ENCODE assay signal across 8 cellular contexts in the genomic region with DNA sequence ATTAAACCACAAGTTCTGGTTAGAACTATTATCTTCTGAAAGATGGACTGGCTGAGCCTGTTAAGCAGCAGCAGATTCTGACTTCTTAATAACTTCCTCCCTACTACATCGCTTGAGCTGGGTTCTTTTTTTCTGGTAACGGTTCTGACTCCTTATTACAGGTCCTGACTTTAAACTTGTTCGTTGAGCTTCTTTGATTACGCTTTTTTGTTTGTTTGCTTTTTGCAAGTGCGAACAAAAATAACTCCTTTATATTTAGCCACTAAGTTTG. TPM values are rescaled to one million over a fixed set of nuclear protein-coding genes. Genes with fewer than 3 reads are reported as not detected.
A peak's percentile ranks its signal among the peaks of the same experiment; 100 is the strongest.
DNase-seq lines count a peak whose midpoint lies in the region; ATAC-seq, FAIRE-seq and TF ChIP-seq lines count a peak whose summit lies in the region.

No MANE protein-coding gene starts in this region.

- peak overlapping the region; percentile 98 to 99 for H3K4me3 Mint-ChIP-seq in activated T-cell treated with anti-CD3 and anti-CD28 coated beads, Interleukin-2, amount 50 U/mL, for 72 hours
- peak overlapping the region; percentile 99 for H3K4me3 Mint-ChIP-seq in activated naive CD8-positive, alpha-beta T cell treated with anti-CD3 and anti-CD28 coated beads, Interleukin-2, amount 10 ng/mL, durations not matched to agents 7 days and 5 days

- BruUV-seq in HepG2 (replicated peaks; lab: Mats Ljungman, UMichigan), result TSS peak; percentile 76

- H3K4me1 Mint-ChIP-seq in activated T-cell treated with anti-CD3 and anti-CD28 coated beads, Interleukin-2, amount 50 U/mL, for 72 hours (ENCODE audit: low read depth), result peaks cover 39% of the 10 kb centered on the region
- H3K4me1 Mint-ChIP-seq in activated naive CD8-positive, alpha-beta T cell treated with anti-CD3 and anti-CD28 coated beads, Interleukin-2, amount 10 ng/mL, durations not matched to agents 7 days and 5 days, result peaks cover 14% of the 10 kb centered on the region

- DNase-seq in activated T-cell treated with anti-CD3 and anti-CD28 coated beads, Interleukin-2, amount 50 U/mL, for 72 hours, result no peak
- no peak for DNase-seq in activated T-cell treated with anti-CD3 and anti-CD28 coated beads for 4 hours
- DNase-seq in activated naive CD8-positive, alpha-beta T cell treated with anti-CD3 and anti-CD28 coated beads, Interleukin-2, amount 10 ng/mL, durations not matched to agents 7 days and 5 days, result no peak
- no peak for DNase-seq in HepG2 (ENCODE audit: low spot score)
- DNase-seq in transverse colon, result no peak
- no peak for DNase-seq in DMS153 treated with DMSO at 0.1 percent for 48 hours (lab: John Stamatoyannopoulos, UW; ENCODE audit: unreplicated experiment)
- no peak for DNase-seq in GM19240 (ENCODE audit: insufficient read length, low spot score)
- no peak for DNase-seq in midbrain (lab: John Stamatoyannopoulos, UW)

- no peaks in the 10 kb centered on the region for H3K27me3 Mint-ChIP-seq in activated T-cell treated with anti-CD3 and anti-CD28 coated beads, Interleukin-2, amount 50 U/mL, for 72 hours (ENCODE audit: low read depth)
- no peaks in the 10 kb centered on the region for H3K27me3 Mint-ChIP-seq in activated naive CD8-positive, alpha-beta T cell treated with anti-CD3 and anti-CD28 coated beads, Interleukin-2, amount 10 ng/mL, durations not matched to agents 7 days and 5 days

- TF ChIP-seq RAD21 in HepG2 (CRISPR knock-in tag; IDR thresholded peaks at IDR 0.05), result no peak

- H3K36me3 ChIP-seq in HepG2 (replicated peaks in 1 of 2; ENCODE audit: control insufficient read depth in 1 of 2, insufficient read depth in 2 of 2, low read length in 2 of 2) (no peaks in the 10 kb centered on the region), transverse colon (no peaks in the 10 kb centered on the region)

- H3K4me2 ChIP-seq in HepG2 (ENCODE audit: low read depth, low read length), result peak overlapping the region; percentile 94

- no peaks in the 10 kb centered on the region; a peak in 1 of 5 replicates for H3K27me3 ChIP-seq in HepG2 (ENCODE audit: control insufficient read depth in 1 of 2, insufficient read depth in 2 of 2, low read length in 2 of 2)
- no peaks in the 10 kb centered on the region for H3K27me3 ChIP-seq in transverse colon

- H3K9me3 ChIP-seq in HepG2 (ENCODE audit: low read length), result no peaks in the 10 kb centered on the region
- H3K9me3 ChIP-seq in transverse colon, result no peaks in the 10 kb centered on the region

- TF ChIP-seq CTCF in HepG2 (CRISPR knock-in tag; IDR thresholded peaks at IDR 0.05) (no peak), transverse colon (IDR thresholded peaks at IDR 0.05) (no peak)

- no peaks in the 10 kb centered on the region for H3K9me3 Mint-ChIP-seq in activated T-cell treated with anti-CD3 and anti-CD28 coated beads, Interleukin-2, amount 50 U/mL, for 72 hours
- no peaks in the 10 kb centered on the region for H3K9me3 Mint-ChIP-seq in activated naive CD8-positive, alpha-beta T cell treated with anti-CD3 and anti-CD28 coated beads, Interleukin-2, amount 10 ng/mL, durations not matched to agents 7 days and 5 days

- intact Hi-C loops in HepG2 (cut with micrococcal nuclease; ENCODE audit: unreplicated experiment) (loop anchor here (2.0 to 10.0 kb wide), 2 partner anchors 118 to 266 kb away; no protein-coding TSS in a partner anchor), transverse colon (cut with DNase I; ENCODE audit: low total_unique reads) (loop anchor here (5.0 kb wide), 1 partner anchor 115 kb away; no protein-coding TSS in a partner anchor)

- TF ChIP-seq EP300 in HepG2 (IDR thresholded peaks at IDR 0.05; ENCODE audit: low read depth in 2 of 2, low read length in 2 of 2) (no peak), HepG2 (CRISPR knock-in tag; IDR thresholded peaks at IDR 0.05; ENCODE audit: borderline replicate concordance) (no peak), transverse colon (IDR thresholded peaks at IDR 0.05; ENCODE audit: low read depth) (no peak)

- H4K20me1 ChIP-seq in HepG2 (ENCODE audit: insufficient read depth, low read length), result no peaks in the 10 kb centered on the region

- in situ Hi-C loops in HepG2 (cut with HindIII; ENCODE audit: extremely low pct_ligation_motif_present, low pct_unique_long_range_greater_than_20kb) (no loop called here), transverse colon (cut with MboI; ENCODE audit: low pct_ligation_motif_present in 1 of 4, low pct_unique_long_range_greater_than_20kb in 1 of 4, low sequenced_read_pairs in 3 of 4) (no loop called here)

- ATAC-seq in activated T-cell treated with anti-CD3 and anti-CD28 coated beads, Interleukin-2, amount 50 U/mL, for 72 hours (replicated peaks in 1 of 2), result no peak
- no peak for ATAC-seq in activated naive CD8-positive, alpha-beta T cell treated with anti-CD3 and anti-CD28 coated beads, Interleukin-2, amount 10 ng/mL, durations not matched to agents 7 days and 5 days (ENCODE audit: low read depth)
- no peak for ATAC-seq in HepG2

- TF ChIP-seq POLR2A in HepG2 (IDR thresholded peaks at IDR 0.05; ENCODE audit: insufficient read depth in 1 of 2, low read depth in 2 of 2, low read length in 2 of 2) (no peak), transverse colon (IDR thresholded peaks at IDR 0.05) (no peak)

- H3K4me3 ChIP-seq in HepG2 (replicated peaks in 1 of 3; ENCODE audit: insufficient read depth in 1 of 3, low read depth in 2 of 3, low read length in 3 of 3), result peak overlapping the region; percentile 45 to 99 (median 96)
- peak overlapping the region; percentile 61 to 86 (median 82) for H3K4me3 ChIP-seq in transverse colon

- H3K36me3 Mint-ChIP-seq in activated T-cell treated with anti-CD3 and anti-CD28 coated beads, Interleukin-2, amount 50 U/mL, for 72 hours (ENCODE audit: insufficient read depth in 2 of 2), result peaks cover 5% of the 10 kb centered on the region in 2 donors
- H3K36me3 Mint-ChIP-seq in activated naive CD8-positive, alpha-beta T cell treated with anti-CD3 and anti-CD28 coated beads, Interleukin-2, amount 10 ng/mL, durations not matched to agents 7 days and 5 days, result peaks cover 3% of the 10 kb centered on the region

- H3K27ac ChIP-seq in HepG2 (ENCODE audit: extremely low read length, insufficient read depth, low read length), result no peak overlapping the region
- H3K27ac ChIP-seq in transverse colon, result peak overlapping the region; percentile 92 to 96 (median 94)

- no peak for FAIRE-seq in HepG2 (lab: Jason Lieb, UNC)

- H3K4me1 ChIP-seq in HepG2 (ENCODE audit: insufficient read depth, low read length) (peaks cover 32% of the 10 kb centered on the region), transverse colon (peaks cover 2 to 26% (median 11%) of the 10 kb centered on the region in 4 donors)

- no peak overlapping the region for H2AFZ ChIP-seq in HepG2 (ENCODE audit: low read length)

- POLR2A ChIA-PET in activated naive CD8-positive, alpha-beta T cell treated with anti-CD3 and anti-CD28 coated beads, Interleukin-2, amount 10 ng/mL, durations not matched to agents 7 days and 5 days (lab: Charles Lee), result interaction anchor here (1.8 to 3.8 kb wide), 5 partner anchors 56 to 140 kb away, joined by 4 to 29 read pairs (median 13); partner anchors contain the start of gene VPS11
- POLR2A ChIA-PET in HepG2 (lab: Yijun Ruan, JAX), result interaction anchor here (1.3 kb wide), 1 partner anchor 169 kb away, joined by 4 read pairs; no protein-coding TSS in a partner anchor

- H3K79me2 ChIP-seq in HepG2 (ENCODE audit: insufficient read depth, low read length), result peaks cover 32% of the 10 kb centered on the region

- peak overlapping the region; percentile 93 for H3K27ac Mint-ChIP-seq in activated T-cell treated with anti-CD3 and anti-CD28 coated beads, Interleukin-2, amount 50 U/mL, for 72 hours
- peak overlapping the region; percentile 90 for H3K27ac Mint-ChIP-seq in activated naive CD8-positive, alpha-beta T cell treated with anti-CD3 and anti-CD28 coated beads, Interleukin-2, amount 10 ng/mL, durations not matched to agents 7 days and 5 days

- peak overlapping the region; percentile 67 for H3K9ac ChIP-seq in HepG2 (ENCODE audit: insufficient read depth, low read depth, low read length)

- WGBS in HepG2 (ENCODE audit: low lambda C conversion rate), result 37% methylated on average over 5 of the region's 5 CpGs
- 3 to 4% methylated on average over 5 of the region's 5 CpGs for WGBS in transverse colon (ENCODE audit: low coverage in 1 of 2), 2 donors

- CTCF ChIA-PET in HepG2 (lab: Yijun Ruan, JAX; ENCODE audit: low intra/inter-chr PET ratio, low total read pairs), result no interaction called here

RNA-seq across cellular contexts. Expression of gene CBL, which starts 1.1 kb away (rescaled TPM):
- 10 to 100 TPM; 45.4 to 52.7 TPM for total RNA-seq in activated T-cell treated with anti-CD3 and anti-CD28 coated beads, Interleukin-2, amount 50 U/mL, for 72 hours
- total RNA-seq in activated naive CD8-positive, alpha-beta T cell treated with anti-CD3 and anti-CD28 coated beads, Interleukin-2, amount 10 ng/mL, durations not matched to agents 7 days and 5 days, result 10 to 100 TPM; 45.1 to 45.2 TPM
- total RNA-seq in HepG2 (2016; rRNA removed; fragmentation: Illumina TruSeq; extraction: Trizol), result 7.4 and 11.0 TPM in 2 replicates
- total RNA-seq in HepG2 (2016; cell fraction: cytosol; rRNA removed; fragmentation: Illumina TruSeq; extraction: Trizol; ENCODE audit: low read depth), result 1.9 TPM in 2 replicates
- 7.0 and 10.4 TPM in 2 replicates for total RNA-seq in HepG2 (2016; cell fraction: insoluble cytoplasmic fraction; rRNA removed; fragmentation: Illumina TruSeq; extraction: Trizol)
- 3.6 and 3.8 TPM in 2 replicates for total RNA-seq in HepG2 (2016; cell fraction: membrane; rRNA removed; fragmentation: Illumina TruSeq; extraction: Trizol)
- 7.7 and 8.2 TPM in 2 replicates for total RNA-seq in HepG2 (2016; cell fraction: nucleus; rRNA removed; fragmentation: Illumina TruSeq; extraction: Trizol)
- 5.5 and 6.6 TPM in 2 replicates for polyA plus RNA-seq in HepG2 (2011; rRNA removed)
- polyA plus RNA-seq in HepG2 (2011; cell fraction: cytosol; rRNA removed), result 3.7 and 5.6 TPM in 2 replicates
- polyA plus RNA-seq in HepG2 (2011; cell fraction: nucleus; rRNA removed), result 5.9 and 7.4 TPM in 2 replicates
- 4.8 and 5.0 TPM in 2 replicates for polyA plus RNA-seq in HepG2 (2012)
- 0.28 and 0.44 TPM in 2 replicates for polyA plus RNA-seq in HepG2 (2016; cell fraction: cytosol; fragmentation: Illumina TruSeq; extraction: Trizol; ENCODE audit: low read depth)
- 7.1 and 7.8 TPM in 2 replicates for polyA plus RNA-seq in HepG2 (2016; cell fraction: insoluble cytoplasmic fraction; fragmentation: Illumina TruSeq; extraction: Trizol; ENCODE audit: low read depth)
- polyA plus RNA-seq in HepG2 (2016; cell fraction: membrane; fragmentation: Illumina TruSeq; extraction: Trizol; ENCODE audit: low read depth), result 0.90 and 0.94 TPM in 2 replicates
- 7.5 and 8.7 TPM in 2 replicates for polyA plus RNA-seq in HepG2 (2016; cell fraction: nucleus; fragmentation: Illumina TruSeq; extraction: Trizol; ENCODE audit: insufficient read depth, low read depth)
- polyA minus RNA-seq in HepG2 (2011; rRNA and poly(A)+ RNA removed; ENCODE audit: low replicate concordance), result 8.8 and 10.6 TPM in 2 replicates
- 7.7 and 9.4 TPM in 2 replicates for polyA minus RNA-seq in HepG2 (2011; cell fraction: cytosol; rRNA and poly(A)+ RNA removed)
- polyA minus RNA-seq in HepG2 (2011; cell fraction: nucleus; rRNA and poly(A)+ RNA removed), result 8.6 and 11.1 TPM in 2 replicates
- total RNA-seq in transverse colon, result 10 to 100 TPM in 3 of 4 donors, 1 to 10 TPM in 1; 6.8 to 18.7 (median 12.4) TPM

RNA-seq across cellular contexts. Expression of gene NHERF4, which starts 22.0 kb away (rescaled TPM):
- 1 to 10 TPM in 1 of 2 donors, under 1 TPM in 1; 0.76 to 1.1 TPM for total RNA-seq in activated T-cell treated with anti-CD3 and anti-CD28 coated beads, Interleukin-2, amount 50 U/mL, for 72 hours
- under 1 TPM in 1 of 2 experiments, not detected in 1; 0.30 TPM for total RNA-seq in activated naive CD8-positive, alpha-beta T cell treated with anti-CD3 and anti-CD28 coated beads, Interleukin-2, amount 10 ng/mL, durations not matched to agents 7 days and 5 days
- total RNA-seq in HepG2 (2016; rRNA removed; fragmentation: Illumina TruSeq; extraction: Trizol), result 0.24 TPM in 1 of 2 replicates, not detected in the other
- total RNA-seq in HepG2 (2016; cell fraction: cytosol; rRNA removed; fragmentation: Illumina TruSeq; extraction: Trizol; ENCODE audit: low read depth), result not detected in 2 replicates
- total RNA-seq in HepG2 (2016; cell fraction: insoluble cytoplasmic fraction; rRNA removed; fragmentation: Illumina TruSeq; extraction: Trizol), result 0.11 TPM in 1 of 2 replicates, not detected in the other
- total RNA-seq in HepG2 (2016; cell fraction: membrane; rRNA removed; fragmentation: Illumina TruSeq; extraction: Trizol), result not detected in 2 replicates
- 0.16 TPM in 1 of 2 replicates, not detected in the other for total RNA-seq in HepG2 (2016; cell fraction: nucleus; rRNA removed; fragmentation: Illumina TruSeq; extraction: Trizol)
- 0.12 and 0.38 TPM in 2 replicates for polyA plus RNA-seq in HepG2 (2011; rRNA removed)
- polyA plus RNA-seq in HepG2 (2011; cell fraction: cytosol; rRNA removed), result not detected in 2 replicates
- polyA plus RNA-seq in HepG2 (2011; cell fraction: nucleus; rRNA removed), result 0.42 and 1.1 TPM in 2 replicates
- polyA plus RNA-seq in HepG2 (2012), result 0.19 TPM in 1 of 2 replicates, not detected in the other
- polyA plus RNA-seq in HepG2 (2016; cell fraction: cytosol; fragmentation: Illumina TruSeq; extraction: Trizol; ENCODE audit: low read depth), result not detected in 2 replicates
- polyA plus RNA-seq in HepG2 (2016; cell fraction: insoluble cytoplasmic fraction; fragmentation: Illumina TruSeq; extraction: Trizol; ENCODE audit: low read depth), result not detected in 2 replicates
- not detected in 2 replicates for polyA plus RNA-seq in HepG2 (2016; cell fraction: membrane; fragmentation: Illumina TruSeq; extraction: Trizol; ENCODE audit: low read depth)
- polyA plus RNA-seq in HepG2 (2016; cell fraction: nucleus; fragmentation: Illumina TruSeq; extraction: Trizol; ENCODE audit: insufficient read depth, low read depth), result 1.5 and 1.7 TPM in 2 replicates
- polyA minus RNA-seq in HepG2 (2011; rRNA and poly(A)+ RNA removed; ENCODE audit: low replicate concordance), result 0.33 and 0.54 TPM in 2 replicates
- not detected in 2 replicates for polyA minus RNA-seq in HepG2 (2011; cell fraction: cytosol; rRNA and poly(A)+ RNA removed)
- 0.62 and 0.77 TPM in 2 replicates for polyA minus RNA-seq in HepG2 (2011; cell fraction: nucleus; rRNA and poly(A)+ RNA removed)
- total RNA-seq in transverse colon, result 100 to 1,000 TPM in 2 of 4 donors, 10 to 100 TPM in 2; 75.2 to 248 (median 111) TPM

RNA-seq across cellular contexts. Expression of gene NLRX1, which starts 38.7 kb away (rescaled TPM):
- 10 to 100 TPM; 19.3 to 26.7 TPM for total RNA-seq in activated T-cell treated with anti-CD3 and anti-CD28 coated beads, Interleukin-2, amount 50 U/mL, for 72 hours
- 10 to 100 TPM; 20.7 to 25.2 TPM for total RNA-seq in activated naive CD8-positive, alpha-beta T cell treated with anti-CD3 and anti-CD28 coated beads, Interleukin-2, amount 10 ng/mL, durations not matched to agents 7 days and 5 days
- 6.8 and 11.0 TPM in 2 replicates for total RNA-seq in HepG2 (2016; rRNA removed; fragmentation: Illumina TruSeq; extraction: Trizol)
- total RNA-seq in HepG2 (2016; cell fraction: cytosol; rRNA removed; fragmentation: Illumina TruSeq; extraction: Trizol; ENCODE audit: low read depth), result 1.4 and 3.1 TPM in 2 replicates
- 5.5 and 10.0 TPM in 2 replicates for total RNA-seq in HepG2 (2016; cell fraction: insoluble cytoplasmic fraction; rRNA removed; fragmentation: Illumina TruSeq; extraction: Trizol)
- 5.9 and 7.2 TPM in 2 replicates for total RNA-seq in HepG2 (2016; cell fraction: membrane; rRNA removed; fragmentation: Illumina TruSeq; extraction: Trizol)
- 7.8 and 11.2 TPM in 2 replicates for total RNA-seq in HepG2 (2016; cell fraction: nucleus; rRNA removed; fragmentation: Illumina TruSeq; extraction: Trizol)
- polyA plus RNA-seq in HepG2 (2011; rRNA removed), result 8.7 and 11.6 TPM in 2 replicates
- polyA plus RNA-seq in HepG2 (2011; cell fraction: cytosol; rRNA removed), result 8.3 and 12.6 TPM in 2 replicates
- polyA plus RNA-seq in HepG2 (2011; cell fraction: nucleus; rRNA removed), result 22.0 and 23.5 TPM in 2 replicates
- 6.1 and 6.9 TPM in 2 replicates for polyA plus RNA-seq in HepG2 (2012)
- polyA plus RNA-seq in HepG2 (2016; cell fraction: cytosol; fragmentation: Illumina TruSeq; extraction: Trizol; ENCODE audit: low read depth), result 1.3 and 1.4 TPM in 2 replicates
- 6.2 and 9.2 TPM in 2 replicates for polyA plus RNA-seq in HepG2 (2016; cell fraction: insoluble cytoplasmic fraction; fragmentation: Illumina TruSeq; extraction: Trizol; ENCODE audit: low read depth)
- 4.5 and 4.6 TPM in 2 replicates for polyA plus RNA-seq in HepG2 (2016; cell fraction: membrane; fragmentation: Illumina TruSeq; extraction: Trizol; ENCODE audit: low read depth)
- polyA plus RNA-seq in HepG2 (2016; cell fraction: nucleus; fragmentation: Illumina TruSeq; extraction: Trizol; ENCODE audit: insufficient read depth, low read depth), result 16.4 and 17.6 TPM in 2 replicates
- polyA minus RNA-seq in HepG2 (2011; rRNA and poly(A)+ RNA removed; ENCODE audit: low replicate concordance), result 17.5 and 38.5 TPM in 2 replicates
- polyA minus RNA-seq in HepG2 (2011; cell fraction: cytosol; rRNA and poly(A)+ RNA removed), result 9.4 and 12.5 TPM in 2 replicates
- 8.4 and 9.0 TPM in 2 replicates for polyA minus RNA-seq in HepG2 (2011; cell fraction: nucleus; rRNA and poly(A)+ RNA removed)
- 10 to 100 TPM; 16.4 to 30.1 (median 18.2) TPM for total RNA-seq in transverse colon

RNA-seq across cellular contexts. Expression of gene ABCG4, which starts 58.4 kb away (rescaled TPM):
- total RNA-seq in activated T-cell treated with anti-CD3 and anti-CD28 coated beads, Interleukin-2, amount 50 U/mL, for 72 hours, result under 1 TPM; 0.09 to 0.24 TPM
- not detected for total RNA-seq in activated naive CD8-positive, alpha-beta T cell treated with anti-CD3 and anti-CD28 coated beads, Interleukin-2, amount 10 ng/mL, durations not matched to agents 7 days and 5 days
- total RNA-seq in HepG2 (2016; rRNA removed; fragmentation: Illumina TruSeq; extraction: Trizol), result not detected in 2 replicates
- not detected in 2 replicates for total RNA-seq in HepG2 (2016; cell fraction: cytosol; rRNA removed; fragmentation: Illumina TruSeq; extraction: Trizol; ENCODE audit: low read depth)
- total RNA-seq in HepG2 (2016; cell fraction: insoluble cytoplasmic fraction; rRNA removed; fragmentation: Illumina TruSeq; extraction: Trizol), result not detected in 2 replicates
- total RNA-seq in HepG2 (2016; cell fraction: membrane; rRNA removed; fragmentation: Illumina TruSeq; extraction: Trizol), result not detected in 2 replicates
- not detected in 2 replicates for total RNA-seq in HepG2 (2016; cell fraction: nucleus; rRNA removed; fragmentation: Illumina TruSeq; extraction: Trizol)
- polyA plus RNA-seq in HepG2 (2011; rRNA removed), result not detected in 2 replicates
- polyA plus RNA-seq in HepG2 (2011; cell fraction: cytosol; rRNA removed), result not detected in 2 replicates
- polyA plus RNA-seq in HepG2 (2011; cell fraction: nucleus; rRNA removed), result 0.05 TPM in 1 of 2 replicates, not detected in the other
- not detected in 2 replicates for polyA plus RNA-seq in HepG2 (2012)
- not detected in 2 replicates for polyA plus RNA-seq in HepG2 (2016; cell fraction: cytosol; fragmentation: Illumina TruSeq; extraction: Trizol; ENCODE audit: low read depth)
- not detected in 2 replicates for polyA plus RNA-seq in HepG2 (2016; cell fraction: insoluble cytoplasmic fraction; fragmentation: Illumina TruSeq; extraction: Trizol; ENCODE audit: low read depth)
- not detected in 2 replicates for polyA plus RNA-seq in HepG2 (2016; cell fraction: membrane; fragmentation: Illumina TruSeq; extraction: Trizol; ENCODE audit: low read depth)
- polyA plus RNA-seq in HepG2 (2016; cell fraction: nucleus; fragmentation: Illumina TruSeq; extraction: Trizol; ENCODE audit: insufficient read depth, low read depth), result not detected in 2 replicates
- 0.52 TPM in 1 of 2 replicates, not detected in the other for polyA minus RNA-seq in HepG2 (2011; rRNA and poly(A)+ RNA removed; ENCODE audit: low replicate concordance)
- polyA minus RNA-seq in HepG2 (2011; cell fraction: cytosol; rRNA and poly(A)+ RNA removed), result not detected in 2 replicates
- polyA minus RNA-seq in HepG2 (2011; cell fraction: nucleus; rRNA and poly(A)+ RNA removed), result not detected in 2 replicates
- total RNA-seq in transverse colon, result under 1 TPM in 1 of 4 donors, not detected in 3; 0.14 TPM

Comparison
In these comparisons a context has a peak if more than half of its experiments do, and no peak if none do; other contexts are left out.
1. RNA of gene NHERF4, which starts 22.0 kb away (total RNA-seq): 75.2 to 248 TPM in transverse colon; 0.76 to 1.1 TPM in activated T-cell treated with anti-CD3 and anti-CD28 coated beads, Interleukin-2, amount 50 U/mL, for 72 hours, 0.30 TPM in activated naive CD8-positive, alpha-beta T cell treated with anti-CD3 and anti-CD28 coated beads, Interleukin-2, amount 10 ng/mL, durations not matched to agents 7 days and 5 days and 0.11 to 0.24 TPM in HepG2; every median in the first group is over 10 times any median in the second.